In genomic region chrX:56788229-56788628, GRCh38 we compare ENCODE assay signal across 9 cellular contexts. TPM values are rescaled to one million over a fixed set of nuclear protein-coding genes. Genes with fewer than 3 reads are reported as not detected.
A peak's percentile ranks its signal among the peaks of the same experiment; 100 is the strongest.
DNase-seq lines count a peak whose midpoint lies in the region; ATAC-seq and TF ChIP-seq lines count a peak whose summit lies in the region.
"Had no signal": no experiment of that assay in that cellular context is flagged by ENCODE, and none has a peak within 500 bp of the region (broad histone marks: within the 10 kb centered on the region; RNA-seq: fewer than 3 reads in every experiment).

No MANE protein-coding gene starts in this region.

- no peaks in the 10 kb centered on the region for H3K9me3 ChIP-seq in MM.1S (replicated peaks; ENCODE audit: insufficient read depth, low read length)
- no peaks in the 10 kb centered on the region for H3K9me3 ChIP-seq in esophagus muscularis mucosa
- H3K9me3 ChIP-seq in gastroesophageal sphincter = no peaks in the 10 kb centered on the region

- TF ChIP-seq CTCF in MM.1S (IDR thresholded peaks at IDR 0.05; ENCODE audit: low read length) (peak; percentile 36; the same call in 1 of the 2 replicates), esophagus muscularis mucosa (IDR thresholded peaks at IDR 0.05) (peak in 2 of 3 experiments; percentile 6 to 16), gastroesophageal sphincter (IDR thresholded peaks at IDR 0.05) (peak in 1 of 4 experiments; percentile 23), osteocyte (IDR thresholded peaks at IDR 0.05) (no peak)

- WGBS in esophagus muscularis mucosa = 63% methylated on average over 3 of the region's 3 CpGs
- no CpG with 5 or more reads among the region's 3 CpGs for WGBS in gastroesophageal sphincter (ENCODE audit: low coverage in 1 of 2), 2 donors

- DNase-seq in MM.1S (peak; percentile 60), esophagus muscularis mucosa (ENCODE audit: extremely low spot score) (no peak), sciatic nerve (ENCODE audit: low spot score) (peak; percentile 48), osteocyte (ENCODE audit: extremely low spot score, unreplicated experiment) (no peak)
- DNase-seq: NCI-H1436 had no signal

- peak overlapping the region; percentile 42; the same call in 1 of the 2 replicates for H2AFZ ChIP-seq in MM.1S (ENCODE audit: low read length)

- H3K27me3 ChIP-seq in MM.1S (replicated peaks; ENCODE audit: insufficient read depth, low read length) (no peaks in the 10 kb centered on the region), esophagus muscularis mucosa (no peaks in the 10 kb centered on the region), gastroesophageal sphincter (no peaks in the 10 kb centered on the region)

- H4K20me1 ChIP-seq in MM.1S (ENCODE audit: insufficient read depth, low read length) = no peaks in the 10 kb centered on the region

- H3K4me3 Mint-ChIP-seq in osteocyte (ENCODE audit: unreplicated experiment) = no peak overlapping the region
- H3K4me3 Mint-ChIP-seq: T-helper 17 cell had no signal

- intact Hi-C loops in esophagus muscularis mucosa (cut with DNase I) = no loop called here
- intact Hi-C loops in sciatic nerve (cut with DNase I) = no loop called here

- no peaks in the 10 kb centered on the region for H3K27me3 Mint-ChIP-seq in osteocyte (ENCODE audit: unreplicated experiment)
- H3K27me3 Mint-ChIP-seq: T-helper 17 cell had no signal

- peak overlapping the region; percentile 34; the same call in 1 of the 2 replicates for H3K4me3 ChIP-seq in MM.1S (ENCODE audit: low read length)
- H3K4me3 ChIP-seq in esophagus muscularis mucosa = peak overlapping the region in 2 of 4 donors; percentile 36 to 40
- no peak overlapping the region for H3K4me3 ChIP-seq in gastroesophageal sphincter

- H3K4me1 ChIP-seq in MM.1S (ENCODE audit: low read length) (0 out of 2 replicates have a peak, but pooled peaks cover 6% of the 10 kb centered on the region), esophagus muscularis mucosa (peaks cover 0 to 17% (median 0%) of the 10 kb centered on the region in 4 donors), gastroesophageal sphincter (no peaks in the 10 kb centered on the region)

- H3K27ac ChIP-seq in MM.1S (ENCODE audit: low read length) (peak overlapping the region; percentile 55; the same call in 1 of the 2 replicates), esophagus muscularis mucosa (replicated peaks in 1 of 4) (peak overlapping the region in 2 of 4 donors; percentile 44 to 54), gastroesophageal sphincter (peak overlapping the region in 1 of 4 donors; percentile 56)

- H3K27ac Mint-ChIP-seq in osteocyte (ENCODE audit: unreplicated experiment) = no peak overlapping the region
- H3K27ac Mint-ChIP-seq: T-helper 17 cell had no signal

- H3K4me2 ChIP-seq in MM.1S (ENCODE audit: low read depth, low read length) = peak overlapping the region; percentile 50; the same call in 1 of the 2 replicates

- no peak for TF ChIP-seq POLR2A in esophagus muscularis mucosa (IDR thresholded peaks at IDR 0.05; ENCODE audit: low read depth)
- no peak for TF ChIP-seq POLR2A in gastroesophageal sphincter (IDR thresholded peaks at IDR 0.05)

- no peaks in the 10 kb centered on the region for H3K79me2 ChIP-seq in MM.1S (ENCODE audit: low read length)

- ATAC-seq in GM18502 (IDR thresholded peaks at IDR 0.05; ENCODE audit: poor library complexity, unreplicated experiment) (peak; percentile 28), sciatic nerve (no peak), gastroesophageal sphincter (no peak), HG03432 (IDR thresholded peaks at IDR 0.05; ENCODE audit: unreplicated experiment) (no peak)

- H3K36me3 Mint-ChIP-seq in osteocyte (ENCODE audit: unreplicated experiment) = peaks cover 3% of the 10 kb centered on the region

- no peaks in the 10 kb centered on the region for H3K4me1 Mint-ChIP-seq in osteocyte (ENCODE audit: unreplicated experiment)

- H3F3A ChIP-seq in MM.1S (ENCODE audit: insufficient read depth, low read length) = no peaks in the 10 kb centered on the region

- no peaks in the 10 kb centered on the region for H3K9me3 Mint-ChIP-seq in osteocyte (ENCODE audit: unreplicated experiment)

- H3K9ac ChIP-seq in MM.1S (ENCODE audit: low read length) = peak overlapping the region; percentile 62

- TF ChIP-seq EP300 in esophagus muscularis mucosa (IDR thresholded peaks at IDR 0.05) (no peak), gastroesophageal sphincter (IDR thresholded peaks at IDR 0.05) (no peak)

- H3K36me3 ChIP-seq in MM.1S (replicated peaks; ENCODE audit: insufficient read depth, low read length) (no peaks in the 10 kb centered on the region), esophagus muscularis mucosa (no peaks in the 10 kb centered on the region), gastroesophageal sphincter (no peaks in the 10 kb centered on the region)

- no peaks in the 10 kb centered on the region for H3K9me2 ChIP-seq in MM.1S (replicated peaks; ENCODE audit: insufficient read depth, low read length)

RNA-seq across cellular contexts. Expression of gene NBDY, which starts 59.2 kb away (rescaled TPM):
- total RNA-seq in esophagus muscularis mucosa = 10 to 100 TPM; 11.8 to 19.4 (median 18.7) TPM
- total RNA-seq in sciatic nerve = 37.6 TPM
- 10 to 100 TPM in 3 of 4 donors, 1 to 10 TPM in 1; 6.6 to 16.0 (median 12.0) TPM for total RNA-seq in gastroesophageal sphincter
- 61.1 and 62.5 TPM in 2 replicates for total RNA-seq in osteocyte

Comparison
In these comparisons a context has a peak if more than half of its experiments do, and no peak if none do; other contexts are left out.
1. DNase-seq: peak in MM.1S (single experiment) and sciatic nerve (single experiment); none in esophagus muscularis mucosa (single experiment) and osteocyte (single experiment).